ENCODE assay signal across 25 cellular contexts in the genomic region with DNA sequence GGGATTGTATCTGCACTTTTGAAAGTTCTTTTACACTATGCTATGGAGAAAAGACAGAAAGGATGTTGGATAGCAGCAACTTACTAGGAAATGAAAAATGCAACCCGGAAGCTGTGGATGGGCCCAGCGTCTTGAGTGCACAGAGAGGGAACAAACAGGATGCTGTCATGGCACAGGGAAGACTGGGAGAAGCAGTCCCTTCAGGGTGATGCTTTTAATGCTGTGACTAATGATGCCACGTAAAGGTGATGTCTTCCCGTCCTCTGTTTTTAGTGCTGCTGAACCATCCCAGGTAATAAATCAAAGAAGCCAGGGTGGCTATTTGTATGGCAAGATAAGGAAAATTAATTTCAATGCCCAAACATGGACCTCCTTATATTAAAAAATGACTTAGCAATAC.
"Had no signal": no experiment of that assay in that cellular context is flagged by ENCODE, and none has a peak within 500 bp of the region (broad histone marks: within the 10 kb centered on the region; RNA-seq: fewer than 3 reads in every experiment).

No MANE protein-coding gene starts in this region.

- FAIRE-seq: endothelial cell of umbilical vein, TTC549 had no signal

- H3K4me3 Mint-ChIP-seq: activated CD4-positive, alpha-beta memory T cell treated with anti-CD3 and anti-CD28 coated beads, Interleukin-2, amount 10 ng/mL, durations not matched to agents 7 days and 5 days; activated naive CD4-positive, alpha-beta T cell treated with anti-CD3 and anti-CD28 coated beads, Interleukin-2, amount 10 ng/mL, durations not matched to agents 7 days and 5 days; dendritic cell treated with granulocyte-macrophage colony-stimulating factor and Interleukin-4, amounts not matched to agents 40 ng/mL and 50 ng/mL, for 4 days; immature natural killer cell; natural killer cell treated with Interleukin-12 subunit alpha and Interleukin-12 subunit beta and Interleukin-15 and Interleukin-18, amount 100 ng/mL, for 72 hours had no signal

- H3K9me3 ChIP-seq: esophagus muscularis mucosa, SJSA1, stomach, upper lobe of right lung had no signal

- H3K36me3 Mint-ChIP-seq: activated naive CD4-positive, alpha-beta T cell treated with anti-CD3 and anti-CD28 coated beads, Interleukin-2, amount 10 ng/mL, durations not matched to agents 7 days and 5 days; natural killer cell treated with Interleukin-12 subunit alpha and Interleukin-12 subunit beta and Interleukin-15 and Interleukin-18, amount 100 ng/mL, for 72 hours had no signal

- H3K4me1 ChIP-seq: upper lobe of right lung had no signal

- H3K27me3 ChIP-seq: cardiac muscle cell, esophagus muscularis mucosa, SJSA1, stomach, upper lobe of right lung had no signal

- H3K4me1 Mint-ChIP-seq: immature natural killer cell had no signal

- H3K27ac Mint-ChIP-seq: activated CD4-positive, alpha-beta memory T cell treated with anti-CD3 and anti-CD28 coated beads, Interleukin-2, amount 10 ng/mL, durations not matched to agents 7 days and 5 days; activated naive CD4-positive, alpha-beta T cell treated with anti-CD3 and anti-CD28 coated beads, Interleukin-2, amount 10 ng/mL, durations not matched to agents 7 days and 5 days; dendritic cell treated with granulocyte-macrophage colony-stimulating factor and Interleukin-4, amounts not matched to agents 40 ng/mL and 50 ng/mL, for 4 days; natural killer cell treated with Interleukin-12 subunit alpha and Interleukin-12 subunit beta and Interleukin-15 and Interleukin-18, amount 100 ng/mL, for 72 hours had no signal

- ATAC-seq: natural killer cell treated with Interleukin-12 subunit alpha and Interleukin-12 subunit beta and Interleukin-15 and Interleukin-18, amount 100 ng/mL, for 72 hours; upper lobe of right lung had no signal

- H3K36me3 ChIP-seq: cardiac muscle cell, esophagus muscularis mucosa, SJSA1, stomach, upper lobe of right lung had no signal

- H3K4me3 ChIP-seq: cardiac muscle cell, esophagus muscularis mucosa, SJSA1, stomach, upper lobe of right lung had no signal

- DNase-seq: activated CD4-positive, alpha-beta memory T cell treated with anti-CD3 and anti-CD28 coated beads, Interleukin-2, amount 10 ng/mL, durations not matched to agents 7 days and 5 days; activated CD4-positive, alpha-beta T cell treated with anti-CD3 and anti-CD28 coated beads for 48 hours; activated CD4-positive, CD25-positive, alpha-beta regulatory T cell; activated effector memory CD4-positive, alpha-beta T cell treated with Interleukin-2 at 50 U/mL for 16 hours; activated naive CD4-positive, alpha-beta T cell treated with anti-CD3 and anti-CD28 coated beads, Interleukin-2, amount 10 ng/mL, durations not matched to agents 7 days and 5 days; activated T-cell treated with anti-CD3 and anti-CD28 coated beads, Interleukin-2, amount 50 U/mL, for 48 hours; amniotic stem cell; effector memory CD4-positive, alpha-beta T cell; immature natural killer cell; kidney glomerular epithelial cell; left ventricle myocardium superior; nucleus accumbens; stimulated activated CD4-positive, alpha-beta T cell treated with anti-CD3 and anti-CD28 coated beads, Interleukin-12 subunit alpha, Interleukin-12 subunit beta, amount 100 ng/mL, for 4 hours; stimulated activated CD4-positive, alpha-beta T cell treated with anti-CD3 and anti-CD28 coated beads, Interleukin-1b, Interleukin-23, amount 100 ng/mL, for 48 hours; stimulated activated CD8-positive, alpha-beta memory T cell treated with anti-CD3 and anti-CD28 coated beads, Interleukin-4, amount 100 ng/mL, for 48 hours; stomach; upper lobe of right lung had no signal

- H3K27me3 Mint-ChIP-seq: activated CD4-positive, alpha-beta memory T cell treated with anti-CD3 and anti-CD28 coated beads, Interleukin-2, amount 10 ng/mL, durations not matched to agents 7 days and 5 days; activated naive CD4-positive, alpha-beta T cell treated with anti-CD3 and anti-CD28 coated beads, Interleukin-2, amount 10 ng/mL, durations not matched to agents 7 days and 5 days; dendritic cell treated with granulocyte-macrophage colony-stimulating factor and Interleukin-4, amounts not matched to agents 40 ng/mL and 50 ng/mL, for 4 days; natural killer cell treated with Interleukin-12 subunit alpha and Interleukin-12 subunit beta and Interleukin-15 and Interleukin-18, amount 100 ng/mL, for 72 hours; progenitor cell of endocrine pancreas had no signal

- H3K27ac ChIP-seq: cardiac muscle cell, esophagus muscularis mucosa, SJSA1, upper lobe of right lung had no signal

- H3K9me3 Mint-ChIP-seq: activated CD4-positive, alpha-beta memory T cell treated with anti-CD3 and anti-CD28 coated beads, Interleukin-2, amount 10 ng/mL, durations not matched to agents 7 days and 5 days; activated naive CD4-positive, alpha-beta T cell treated with anti-CD3 and anti-CD28 coated beads, Interleukin-2, amount 10 ng/mL, durations not matched to agents 7 days and 5 days; dendritic cell treated with granulocyte-macrophage colony-stimulating factor and Interleukin-4, amounts not matched to agents 40 ng/mL and 50 ng/mL, for 4 days; immature natural killer cell had no signal
